ENCODE assay signal across 10 cellular contexts in genomic region chr22:19143212-19143611, GRCh38. TPM values are rescaled to one million over a fixed set of nuclear protein-coding genes. Genes with fewer than 3 reads are reported as not detected.
A peak's percentile ranks its signal among the peaks of the same experiment; 100 is the strongest.
DNase-seq lines count a peak whose midpoint lies in the region; ATAC-seq and TF ChIP-seq lines count a peak whose summit lies in the region.
"Had no signal": no experiment of that assay in that cellular context is flagged by ENCODE, and none has a peak within 500 bp of the region (broad histone marks: within the 10 kb centered on the region; RNA-seq: fewer than 3 reads in every experiment).

No MANE protein-coding gene starts in this region.

- H3K4me2 ChIP-seq in SU-DHL-6 (ENCODE audit: low read depth, low read length, poor library complexity, severe bottlenecking) = no peak overlapping the region
- peak overlapping the region; percentile 51 for H3K4me2 ChIP-seq in fibroblast of lung (ENCODE audit: extremely low read depth, insufficient read depth, low read length)

- H3K27me3 Mint-ChIP-seq in activated naive CD4-positive, alpha-beta T cell treated with anti-CD3 and anti-CD28 coated beads, Interleukin-2, amount 10 ng/mL, durations not matched to agents 7 days and 5 days = peaks cover 23% of the 10 kb centered on the region
- peaks cover 16 to 23% of the 10 kb centered on the region in 2 donors for H3K27me3 Mint-ChIP-seq in stimulated activated naive B cell treated with anti-CD40 and anti-IgM and Interleukin-4, amounts not matched to agents 10 μg/mL and 1 μg/mL and 100 μg/mL, for 72 hours

- H3K4me1 ChIP-seq in fibroblast of lung (ENCODE audit: control insufficient read depth, extremely low read depth, insufficient read depth, low read length) = no peaks in the 10 kb centered on the region

- H3K9me3 ChIP-seq in SU-DHL-6 (ENCODE audit: insufficient read depth, low read length) (no peaks in the 10 kb centered on the region), fibroblast of lung (ENCODE audit: control insufficient read depth, insufficient read depth, low read depth, low read length) (no peaks in the 10 kb centered on the region)

- no peaks in the 10 kb centered on the region for H3K27me3 ChIP-seq in SU-DHL-6 (ENCODE audit: low read length)
- H3K27me3 ChIP-seq in fibroblast of lung (ENCODE audit: control insufficient read depth, insufficient read depth, low read length) = peaks cover 8% of the 10 kb centered on the region

- H3K36me3 Mint-ChIP-seq in activated naive CD4-positive, alpha-beta T cell treated with anti-CD3 and anti-CD28 coated beads, Interleukin-2, amount 10 ng/mL, durations not matched to agents 7 days and 5 days = peaks cover 20% of the 10 kb centered on the region
- peaks cover 21 to 28% of the 10 kb centered on the region in 2 donors for H3K36me3 Mint-ChIP-seq in stimulated activated naive B cell treated with anti-CD40 and anti-IgM and Interleukin-4, amounts not matched to agents 10 μg/mL and 1 μg/mL and 100 μg/mL, for 72 hours

- DNase-seq in activated naive CD4-positive, alpha-beta T cell treated with anti-CD3 and anti-CD28 coated beads, Interleukin-2, amount 10 ng/mL, durations not matched to agents 7 days and 5 days = no peak
- DNase-seq in activated naive CD4-positive, alpha-beta T cell (lab: John Stamatoyannopoulos, UW) = no peak
- DNase-seq in fibroblast of lung (ENCODE audit: low read depth in 2 of 2) = no peak
- DNase-seq in stimulated activated naive B cell treated with anti-CD40 and anti-IgM and Interleukin-4, amounts not matched to agents 10 μg/mL and 1 μg/mL and 100 μg/mL, for 72 hours = no peak
- no peak for DNase-seq in OCI-M2 (lab: John Stamatoyannopoulos, UW; ENCODE audit: unreplicated experiment)
- DNase-seq in NCI-H526 (lab: John Stamatoyannopoulos, UW) = no peak
- DNase-seq: HCEC 1CT had no signal

- no peaks in the 10 kb centered on the region for H3F3A ChIP-seq in SU-DHL-6 (ENCODE audit: insufficient read depth)

- peak overlapping the region; percentile 75 for H3K27ac Mint-ChIP-seq in activated naive CD4-positive, alpha-beta T cell treated with anti-CD3 and anti-CD28 coated beads, Interleukin-2, amount 10 ng/mL, durations not matched to agents 7 days and 5 days
- H3K27ac Mint-ChIP-seq in stimulated activated naive B cell treated with anti-CD40 and anti-IgM and Interleukin-4, amounts not matched to agents 10 μg/mL and 1 μg/mL and 100 μg/mL, for 72 hours = no peak overlapping the region

- H4K20me1 ChIP-seq in SU-DHL-6 (ENCODE audit: low read depth, low read length) (no peaks in the 10 kb centered on the region), fibroblast of lung (ENCODE audit: control insufficient read depth, extremely low read depth, insufficient read depth, low read length) (no peaks in the 10 kb centered on the region)

- H2AFZ ChIP-seq in SU-DHL-6 (ENCODE audit: low read depth, low read length, severe bottlenecking) = no peak overlapping the region
- no peak overlapping the region for H2AFZ ChIP-seq in fibroblast of lung (ENCODE audit: low read length)

- H3K4me3 Mint-ChIP-seq in activated naive CD4-positive, alpha-beta T cell treated with anti-CD3 and anti-CD28 coated beads, Interleukin-2, amount 10 ng/mL, durations not matched to agents 7 days and 5 days = peak overlapping the region; percentile 97
- H3K4me3 Mint-ChIP-seq in stimulated activated naive B cell treated with anti-CD40 and anti-IgM and Interleukin-4, amounts not matched to agents 10 μg/mL and 1 μg/mL and 100 μg/mL, for 72 hours = peak overlapping the region; percentile 62 to 96

- H3K9me2 ChIP-seq in SU-DHL-6 (replicated peaks; ENCODE audit: insufficient read depth, low read length) = no peaks in the 10 kb centered on the region

- no peak for ATAC-seq in stimulated activated naive B cell treated with anti-CD40 and anti-IgM and Interleukin-4, amounts not matched to agents 10 μg/mL and 1 μg/mL and 100 μg/mL, for 72 hours (replicated peaks)
- ATAC-seq in esophagus mucosa = no peak

- no peaks in the 10 kb centered on the region for H3K36me3 ChIP-seq in SU-DHL-6 (ENCODE audit: low read length)
- H3K36me3 ChIP-seq in fibroblast of lung (ENCODE audit: control insufficient read depth, insufficient read depth, low read length) = peaks cover 26% of the 10 kb centered on the region

- CTCF ChIA-PET in activated naive CD4-positive, alpha-beta T cell treated with anti-CD3 and anti-CD28 coated beads, Interleukin-2, amount 10 ng/mL, durations not matched to agents 7 days and 5 days (lab: Charles Lee) = no interaction called here

- 0 out of 2 replicates have a peak overlapping the region, but pooled peaks have one; percentile 87 for H3K9ac ChIP-seq in SU-DHL-6 (ENCODE audit: low read length)
- H3K9ac ChIP-seq in fibroblast of lung (ENCODE audit: insufficient read depth, low read length) = no peak overlapping the region

- peaks cover 25% of the 10 kb centered on the region for H3K4me1 Mint-ChIP-seq in activated naive CD4-positive, alpha-beta T cell treated with anti-CD3 and anti-CD28 coated beads, Interleukin-2, amount 10 ng/mL, durations not matched to agents 7 days and 5 days
- peaks cover 17 to 32% of the 10 kb centered on the region in 2 donors for H3K4me1 Mint-ChIP-seq in stimulated activated naive B cell treated with anti-CD40 and anti-IgM and Interleukin-4, amounts not matched to agents 10 μg/mL and 1 μg/mL and 100 μg/mL, for 72 hours

- H3K9me3 Mint-ChIP-seq in activated naive CD4-positive, alpha-beta T cell treated with anti-CD3 and anti-CD28 coated beads, Interleukin-2, amount 10 ng/mL, durations not matched to agents 7 days and 5 days = no peaks in the 10 kb centered on the region
- no peaks in the 10 kb centered on the region for H3K9me3 Mint-ChIP-seq in stimulated activated naive B cell treated with anti-CD40 and anti-IgM and Interleukin-4, amounts not matched to agents 10 μg/mL and 1 μg/mL and 100 μg/mL, for 72 hours

- no peak overlapping the region for H3K27ac ChIP-seq in SU-DHL-6 (ENCODE audit: low read depth, low read length)
- H3K27ac ChIP-seq in fibroblast of lung (ENCODE audit: insufficient read depth, low read length) = no peak overlapping the region

- TF ChIP-seq CTCF in SU-DHL-6 (IDR thresholded peaks at IDR 0.05; ENCODE audit: insufficient read depth, low read length, poor library complexity, severe bottlenecking) (no peak), fibroblast of lung (conservative IDR thresholded peaks at IDR 0.05 in 1 of 2, IDR thresholded peaks at IDR 0.05 in 1 of 2; ENCODE audit: low read depth in 1 of 2, low read length in 2 of 2) (no peak)

- no peak overlapping the region for H3K4me3 ChIP-seq in SU-DHL-6 (ENCODE audit: insufficient read depth, low read length, poor library complexity, severe bottlenecking)
- peak overlapping the region in 1 of 4 experiments; percentile 96 for H3K4me3 ChIP-seq in fibroblast of lung (replicated peaks in 1 of 4; ENCODE audit: control extremely low read depth in 1 of 4, insufficient read depth in 1 of 4, low read depth in 3 of 4, low read length in 4 of 4)

- peaks cover 13% of the 10 kb centered on the region for H3K79me2 ChIP-seq in SU-DHL-6 (ENCODE audit: insufficient read depth, low read length)
- peaks cover 12% of the 10 kb centered on the region for H3K79me2 ChIP-seq in fibroblast of lung (ENCODE audit: control insufficient read depth, insufficient read depth, low read length)

RNA-seq across cellular contexts. Expression of gene ESS2, which starts 1.2 kb away (rescaled TPM):
- total RNA-seq in fibroblast of lung (5.4 and 6.2 TPM in 2 replicates), esophagus mucosa (9.9 TPM)
- 7.5 and 9.5 TPM in 2 replicates for polyA plus RNA-seq in fibroblast of lung
- 10.5 and 15.1 TPM in 2 replicates for polyA plus RNA-seq in fibroblast of lung (2012)
- 6.1 and 6.8 TPM in 2 replicates for polyA minus RNA-seq in fibroblast of lung (ENCODE audit: low replicate concordance)

RNA-seq across cellular contexts. Expression of gene GSC2, which starts 6.9 kb away (rescaled TPM):
- not detected in 2 replicates for total RNA-seq in fibroblast of lung
- not detected in 2 replicates for polyA plus RNA-seq in fibroblast of lung
- not detected in 2 replicates for polyA plus RNA-seq in fibroblast of lung (2012)
- polyA minus RNA-seq in fibroblast of lung (ENCODE audit: low replicate concordance) = not detected in 2 replicates
- not detected for total RNA-seq in esophagus mucosa
- polyA plus RNA-seq: BJ had no signal

RNA-seq across cellular contexts. Expression of gene TSSK2, which starts 12.1 kb away (rescaled TPM):
- total RNA-seq in fibroblast of lung = not detected in 2 replicates
- polyA plus RNA-seq in fibroblast of lung = not detected in 2 replicates
- polyA plus RNA-seq in fibroblast of lung (2012) = not detected in 2 replicates
- polyA minus RNA-seq in fibroblast of lung (ENCODE audit: low replicate concordance) = not detected in 2 replicates
- total RNA-seq in esophagus mucosa = not detected
- polyA plus RNA-seq: BJ had no signal

RNA-seq across cellular contexts. Expression of gene DGCR2, which starts 21.0 kb away (rescaled TPM):
- 36.2 and 39.5 TPM in 2 replicates for total RNA-seq in fibroblast of lung
- 34.3 and 41.5 TPM in 2 replicates for polyA plus RNA-seq in fibroblast of lung
- polyA plus RNA-seq in fibroblast of lung (2012) = 35.2 and 35.7 TPM in 2 replicates
- polyA minus RNA-seq in fibroblast of lung (ENCODE audit: low replicate concordance) = 99.5 and 137 TPM in 2 replicates
- total RNA-seq in esophagus mucosa = 46.6 TPM

RNA-seq across cellular contexts. Expression of gene SLC25A1, which starts 35.3 kb away (rescaled TPM):
- total RNA-seq in fibroblast of lung (72.2 and 161 TPM in 2 replicates), esophagus mucosa (78.5 TPM)
- 44.3 and 56.1 TPM in 2 replicates for polyA plus RNA-seq in fibroblast of lung
- 128 and 154 TPM in 2 replicates for polyA plus RNA-seq in fibroblast of lung (2012)
- 154 and 206 TPM in 2 replicates for polyA minus RNA-seq in fibroblast of lung (ENCODE audit: low replicate concordance)
